In the genomic region with DNA sequence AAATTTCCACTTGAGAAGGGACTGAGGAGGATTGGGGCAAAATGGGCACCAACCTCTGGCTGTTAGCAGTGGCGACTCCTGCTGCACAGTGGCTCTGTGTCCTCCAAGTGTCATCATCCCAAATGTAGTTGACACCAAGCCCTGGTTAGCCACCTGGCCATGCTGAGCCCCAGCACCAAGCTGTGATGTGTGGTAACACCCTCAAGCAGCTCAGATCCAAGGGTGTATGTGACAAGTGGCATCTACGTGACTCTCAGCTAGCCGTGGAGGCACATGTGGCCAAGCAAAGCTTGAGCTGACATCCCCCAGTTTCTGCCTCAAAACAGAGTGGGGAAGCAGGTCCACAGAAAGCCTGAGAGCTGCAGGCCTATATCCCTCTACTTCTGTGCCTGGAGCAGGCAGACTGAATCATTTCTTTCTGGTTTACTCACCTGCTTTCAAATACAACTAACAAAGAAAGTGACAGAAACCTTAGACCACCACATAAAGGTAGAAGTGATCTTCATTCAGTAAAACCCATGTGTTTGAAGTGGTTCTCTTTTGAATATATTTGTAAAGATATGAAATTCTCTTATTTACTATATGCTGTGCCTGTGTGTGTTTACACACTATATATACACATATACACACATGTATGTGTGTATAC, we compare ENCODE assay signal across 1 cellular context.
TF ChIP-seq lines count a peak whose summit lies in the region.

No MANE protein-coding gene starts in this region.

TF ChIP-seq in K562, 482 proteins besides CTCF, POLR2A, EP300 and RAD21:
- TF ChIP-seq, protein P1, sequence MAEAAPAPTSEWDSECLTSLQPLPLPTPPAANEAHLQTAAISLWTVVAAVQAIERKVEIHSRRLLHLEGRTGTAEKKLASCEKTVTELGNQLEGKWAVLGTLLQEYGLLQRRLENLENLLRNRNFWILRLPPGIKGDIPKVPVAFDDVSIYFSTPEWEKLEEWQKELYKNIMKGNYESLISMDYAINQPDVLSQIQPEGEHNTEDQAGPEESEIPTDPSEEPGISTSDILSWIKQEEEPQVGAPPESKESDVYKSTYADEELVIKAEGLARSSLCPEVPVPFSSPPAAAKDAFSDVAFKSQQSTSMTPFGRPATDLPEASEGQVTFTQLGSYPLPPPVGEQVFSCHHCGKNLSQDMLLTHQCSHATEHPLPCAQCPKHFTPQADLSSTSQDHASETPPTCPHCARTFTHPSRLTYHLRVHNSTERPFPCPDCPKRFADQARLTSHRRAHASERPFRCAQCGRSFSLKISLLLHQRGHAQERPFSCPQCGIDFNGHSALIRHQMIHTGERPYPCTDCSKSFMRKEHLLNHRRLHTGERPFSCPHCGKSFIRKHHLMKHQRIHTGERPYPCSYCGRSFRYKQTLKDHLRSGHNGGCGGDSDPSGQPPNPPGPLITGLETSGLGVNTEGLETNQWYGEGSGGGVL (CRISPR knock-in tag; IDR thresholded peaks at IDR 0.05): no peak
- TF ChIP-seq ZNF717 (CRISPR knock-in tag; IDR thresholded peaks at IDR 0.05) (no peak), SAFB (IDR thresholded peaks at IDR 0.05; ENCODE audit: borderline replicate concordance, low read depth, low read length) (no peak), MIER1 (IDR thresholded peaks at IDR 0.05; ENCODE audit: low read depth) (no peak), C11orf30 (IDR thresholded peaks at IDR 0.05; ENCODE audit: low read depth) (no peak), CEBPG (CRISPR knock-in tag; IDR thresholded peaks at IDR 0.05) (0 out of 2 replicates have a peak, but pooled peaks have one; percentile 12), CEBPG (tag; conservative IDR thresholded peaks at IDR 0.05 in 1 of 2, IDR thresholded peaks at IDR 0.05 in 1 of 2) (no peak)
TF ChIP-seq in K562: peak in this region for 1.
